8 cellular contexts compared by ENCODE assay signal in the genomic region with DNA sequence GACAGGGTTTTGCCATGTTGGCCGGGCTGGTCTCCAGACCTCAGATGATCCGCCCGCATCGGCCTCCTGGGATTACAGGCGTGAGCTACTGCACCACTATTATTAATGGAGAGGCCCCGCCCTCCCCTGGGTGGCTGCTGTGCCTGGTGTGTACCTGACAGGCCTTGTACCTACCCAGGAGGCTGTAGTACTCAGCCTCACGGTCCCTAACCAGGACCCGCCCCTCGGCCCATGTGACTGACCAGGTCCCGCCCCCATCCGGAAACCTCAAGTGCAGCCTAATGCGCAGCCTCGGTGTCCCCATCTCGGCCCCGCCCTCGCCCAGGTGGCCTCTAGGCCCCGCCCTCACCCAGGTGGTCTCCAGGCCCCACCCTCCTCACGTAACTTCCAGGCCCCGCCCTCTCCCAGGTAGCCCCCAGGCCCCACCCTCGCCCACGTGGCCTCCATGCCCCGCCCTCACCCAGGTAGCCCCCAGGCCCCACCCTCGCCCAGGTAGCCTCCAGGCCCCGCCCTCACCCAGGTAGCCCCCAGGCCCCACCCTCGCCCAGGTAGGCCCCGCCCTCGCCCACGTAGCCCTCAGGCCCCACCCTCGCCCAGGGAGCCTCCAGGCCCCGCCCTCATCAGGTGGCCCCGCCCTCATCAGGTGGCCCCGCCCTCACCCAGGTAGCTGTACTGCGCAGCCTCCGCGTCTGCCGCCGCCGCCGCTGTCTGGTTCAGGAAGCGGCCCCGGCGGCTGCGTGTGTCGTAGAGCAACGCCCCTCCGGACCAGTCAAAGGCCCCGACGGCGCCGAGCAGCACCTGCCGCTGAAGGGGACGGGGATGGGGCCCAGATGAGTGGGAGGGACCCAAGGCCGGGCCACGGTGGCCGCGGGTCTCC. TPM values are rescaled to one million over a fixed set of nuclear protein-coding genes. Genes with fewer than 3 reads are reported as not detected.
DNase-seq lines count a peak whose midpoint lies in the region; ATAC-seq and TF ChIP-seq lines count a peak whose summit lies in the region.

No MANE protein-coding gene starts in this region.

- H3K4me1 Mint-ChIP-seq in progenitor cell of endocrine pancreas (ENCODE audit: low read depth) = peaks cover 6% of the 10 kb centered on the region

- H3K27me3 Mint-ChIP-seq in progenitor cell of endocrine pancreas = no peaks in the 10 kb centered on the region

- no peak overlapping the region for H3K4me3 ChIP-seq in fibroblast of mammary gland (ENCODE audit: control insufficient read depth, low read depth, low read length)

- H3K9me3 Mint-ChIP-seq in progenitor cell of endocrine pancreas (ENCODE audit: low read depth) = no peaks in the 10 kb centered on the region

- ATAC-seq in HG03095 (IDR thresholded peaks at IDR 0.05; ENCODE audit: unreplicated experiment) (no peak), GM19035 (IDR thresholded peaks at IDR 0.05; ENCODE audit: unreplicated experiment) (no peak)

- peak overlapping the region; percentile 74 for H3K4me3 Mint-ChIP-seq in progenitor cell of endocrine pancreas (ENCODE audit: low read depth)

- peaks cover 2% of the 10 kb centered on the region for H3K36me3 Mint-ChIP-seq in progenitor cell of endocrine pancreas (ENCODE audit: insufficient read depth)

- DNase-seq in DMS153 treated with DMSO at 0.1 percent for 48 hours (lab: John Stamatoyannopoulos, UW; ENCODE audit: unreplicated experiment) (peak; percentile 76), NCI-H187 (lab: John Stamatoyannopoulos, UW) (peak; percentile 95 to 97), fibroblast of mammary gland (ENCODE audit: low read depth) (peak; percentile 25), progenitor cell of endocrine pancreas (ENCODE audit: low spot score, unreplicated experiment) (peak; percentile 99), hepatic stellate cell (ENCODE audit: low spot score) (no peak)
- peak; percentile 84 for DNase-seq in activated CD8-positive, alpha-beta memory T cell treated with anti-CD3 and anti-CD28 coated beads for 24 hours

- TF ChIP-seq CTCF in fibroblast of mammary gland (conservative IDR thresholded peaks at IDR 0.05; ENCODE audit: control insufficient read depth, insufficient read depth, low read depth, low read length) (no peak), progenitor cell of endocrine pancreas (IDR thresholded peaks at IDR 0.05; ENCODE audit: unreplicated experiment) (no peak)

- H3K27ac Mint-ChIP-seq in progenitor cell of endocrine pancreas = peak overlapping the region; percentile 89

RNA-seq across cellular contexts. Expression of a gene that starts 31.0 kb away (rescaled TPM):
- 8.5 and 8.6 TPM in 2 replicates for total RNA-seq in progenitor cell of endocrine pancreas

RNA-seq across cellular contexts. Expression of a gene that starts 46.3 kb away (rescaled TPM):
- 28.0 and 29.0 TPM in 2 replicates for total RNA-seq in progenitor cell of endocrine pancreas

RNA-seq across cellular contexts. Expression of a gene that starts 58.7 kb away (rescaled TPM):
- 0.89 and 0.95 TPM in 2 replicates for total RNA-seq in progenitor cell of endocrine pancreas
